Comparison of ENCODE assay signal across 17 cellular contexts in the genomic region with DNA sequence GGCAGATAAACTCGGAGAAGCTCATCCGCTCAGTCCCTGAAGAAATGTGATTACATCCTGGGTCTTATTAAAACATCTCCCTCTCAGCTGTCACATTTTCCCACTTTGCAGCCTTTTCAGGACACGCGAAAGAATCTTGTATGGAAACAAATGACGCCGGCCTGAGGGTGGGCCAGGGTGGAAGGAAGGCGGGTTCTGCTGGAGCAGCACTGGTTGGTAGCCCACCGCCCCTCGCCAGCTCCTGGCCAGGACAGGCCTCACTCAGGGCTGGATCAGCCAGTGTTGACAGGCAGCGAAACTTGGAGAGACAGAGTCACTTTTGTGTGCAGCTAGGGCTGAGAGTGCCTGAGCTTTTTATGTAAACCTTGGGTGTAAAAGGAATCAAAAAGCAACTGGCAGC.
DNase-seq lines count a peak whose midpoint lies in the region; ATAC-seq and TF ChIP-seq lines count a peak whose summit lies in the region.
"Had no signal": no experiment of that assay in that cellular context is flagged by ENCODE, and none has a peak within 500 bp of the region (broad histone marks: within the 10 kb centered on the region; RNA-seq: fewer than 3 reads in every experiment).

No MANE protein-coding gene starts in this region.

- no peak for TF ChIP-seq CTCF in brain (conservative IDR thresholded peaks at IDR 0.05)

- H3K4me3 ChIP-seq in H7 (ENCODE audit: insufficient read depth, low read depth, low read length), result no peak overlapping the region
- H3K4me3 ChIP-seq: BLaER1, GM23338, HAP-1 had no signal

- no peaks in the 10 kb centered on the region for H3K36me3 ChIP-seq in H7 (replicated peaks; ENCODE audit: control insufficient read depth, insufficient read depth, low read length)
- H3K36me3 ChIP-seq: HAP-1 had no signal

- no peak overlapping the region for H3K4me3 Mint-ChIP-seq in activated naive CD4-positive, alpha-beta T cell treated with anti-CD3 and anti-CD28 coated beads, Interleukin-2, amount 10 ng/mL, durations not matched to agents 7 days and 5 days
- no peak overlapping the region for H3K4me3 Mint-ChIP-seq in brain
- no peak overlapping the region for H3K4me3 Mint-ChIP-seq in stimulated activated naive B cell treated with anti-CD40 and anti-IgM and Interleukin-4, amounts not matched to agents 10 μg/mL and 1 μg/mL and 100 μg/mL, for 72 hours
- H3K4me3 Mint-ChIP-seq: B cell; CD4-positive, CD25-positive, alpha-beta regulatory T cell; CD8-positive, alpha-beta T cell; GM23338; HFFc6 had no signal

- CTCF ChIA-PET in activated naive CD4-positive, alpha-beta T cell treated with anti-CD3 and anti-CD28 coated beads, Interleukin-2, amount 10 ng/mL, durations not matched to agents 7 days and 5 days (lab: Charles Lee), result no interaction called here

- DNase-seq in activated naive CD4-positive, alpha-beta T cell treated with anti-CD3 and anti-CD28 coated beads, Interleukin-2, amount 10 ng/mL, durations not matched to agents 7 days and 5 days, result no peak
- no peak for DNase-seq in activated naive CD4-positive, alpha-beta T cell (lab: John Stamatoyannopoulos, UW)
- DNase-seq in stimulated activated naive B cell treated with anti-CD40 and anti-IgM and Interleukin-4, amounts not matched to agents 10 μg/mL and 1 μg/mL and 100 μg/mL, for 72 hours, result no peak
- DNase-seq in H7, result no peak
- DNase-seq: Caco-2; CD4-positive, CD25-positive, alpha-beta regulatory T cell; CD8-positive, alpha-beta T cell; DMS79; EL; GDM1; HFFc6 had no signal

- no peaks in the 10 kb centered on the region for H3K27me3 Mint-ChIP-seq in activated naive CD4-positive, alpha-beta T cell treated with anti-CD3 and anti-CD28 coated beads, Interleukin-2, amount 10 ng/mL, durations not matched to agents 7 days and 5 days
- H3K27me3 Mint-ChIP-seq in brain, result no peaks in the 10 kb centered on the region
- H3K27me3 Mint-ChIP-seq in stimulated activated naive B cell treated with anti-CD40 and anti-IgM and Interleukin-4, amounts not matched to agents 10 μg/mL and 1 μg/mL and 100 μg/mL, for 72 hours, result no peaks in the 10 kb centered on the region
- H3K27me3 Mint-ChIP-seq: B cell; CD4-positive, CD25-positive, alpha-beta regulatory T cell had no signal

- peak overlapping the region; percentile 33 for H3K27ac Mint-ChIP-seq in activated naive CD4-positive, alpha-beta T cell treated with anti-CD3 and anti-CD28 coated beads, Interleukin-2, amount 10 ng/mL, durations not matched to agents 7 days and 5 days
- H3K27ac Mint-ChIP-seq in brain, result peak overlapping the region in 3 of 5 experiments; percentile 2 to 70 (median 3)
- peak overlapping the region; percentile 68 for H3K27ac Mint-ChIP-seq in stimulated activated naive B cell treated with anti-CD40 and anti-IgM and Interleukin-4, amounts not matched to agents 10 μg/mL and 1 μg/mL and 100 μg/mL, for 72 hours
- H3K27ac Mint-ChIP-seq: B cell; CD8-positive, alpha-beta T cell; GM23338; HFFc6 had no signal

- peaks cover 7% of the 10 kb centered on the region for H3K4me1 Mint-ChIP-seq in activated naive CD4-positive, alpha-beta T cell treated with anti-CD3 and anti-CD28 coated beads, Interleukin-2, amount 10 ng/mL, durations not matched to agents 7 days and 5 days
- peaks cover 32% of the 10 kb centered on the region for H3K4me1 Mint-ChIP-seq in brain
- H3K4me1 Mint-ChIP-seq in stimulated activated naive B cell treated with anti-CD40 and anti-IgM and Interleukin-4, amounts not matched to agents 10 μg/mL and 1 μg/mL and 100 μg/mL, for 72 hours, result peaks cover 0 to 7% of the 10 kb centered on the region in 2 donors
- H3K4me1 Mint-ChIP-seq: B cell, GM23338 had no signal

- ATAC-seq in stimulated activated naive B cell treated with anti-CD40 and anti-IgM and Interleukin-4, amounts not matched to agents 10 μg/mL and 1 μg/mL and 100 μg/mL, for 72 hours (replicated peaks), result no peak
- no peak for ATAC-seq in HG03045 (IDR thresholded peaks at IDR 0.05; ENCODE audit: unreplicated experiment)
- ATAC-seq: CD8-positive, alpha-beta T cell had no signal

- no peaks in the 10 kb centered on the region for H3K9me3 Mint-ChIP-seq in activated naive CD4-positive, alpha-beta T cell treated with anti-CD3 and anti-CD28 coated beads, Interleukin-2, amount 10 ng/mL, durations not matched to agents 7 days and 5 days
- no peaks in the 10 kb centered on the region for H3K9me3 Mint-ChIP-seq in brain
- no peaks in the 10 kb centered on the region for H3K9me3 Mint-ChIP-seq in stimulated activated naive B cell treated with anti-CD40 and anti-IgM and Interleukin-4, amounts not matched to agents 10 μg/mL and 1 μg/mL and 100 μg/mL, for 72 hours
- H3K9me3 Mint-ChIP-seq: CD4-positive, CD25-positive, alpha-beta regulatory T cell; CD8-positive, alpha-beta T cell; GM23338; HFFc6 had no signal

- no peaks in the 10 kb centered on the region for H3K36me3 Mint-ChIP-seq in activated naive CD4-positive, alpha-beta T cell treated with anti-CD3 and anti-CD28 coated beads, Interleukin-2, amount 10 ng/mL, durations not matched to agents 7 days and 5 days
- H3K36me3 Mint-ChIP-seq in brain, result no peaks in the 10 kb centered on the region
- peaks cover 20 to 50% of the 10 kb centered on the region in 2 donors for H3K36me3 Mint-ChIP-seq in stimulated activated naive B cell treated with anti-CD40 and anti-IgM and Interleukin-4, amounts not matched to agents 10 μg/mL and 1 μg/mL and 100 μg/mL, for 72 hours

- H3K27me3 ChIP-seq in H7 (ENCODE audit: control insufficient read depth, insufficient read depth, low read length), result no peaks in the 10 kb centered on the region
- H3K27me3 ChIP-seq: BLaER1 had no signal

Comparison
In these comparisons a context has a peak if more than half of its experiments do, and no peak if none do; other contexts are left out.
1. H3K27ac Mint-ChIP-seq: peak in every context shown above with its lines; median percentile 68 in stimulated activated naive B cell treated with anti-CD40 and anti-IgM and Interleukin-4, amounts not matched to agents 10 μg/mL and 1 μg/mL and 100 μg/mL, for 72 hours; 33 in activated naive CD4-positive, alpha-beta T cell treated with anti-CD3 and anti-CD28 coated beads, Interleukin-2, amount 10 ng/mL, durations not matched to agents 7 days and 5 days; 3 in brain.